1 cellular context compared by ENCODE assay signal in genomic region chr11:111707691-111708067, GRCh38.
TF ChIP-seq lines count a peak whose summit lies in the region.

No MANE protein-coding gene starts in this region.

TF ChIP-seq in HepG2, 621 proteins besides CTCF, POLR2A, EP300 and RAD21:
- no peak for TF ChIP-seq ZZZ3 (CRISPR knock-in tag; IDR thresholded peaks at IDR 0.05; ENCODE audit: borderline replicate concordance)
- TF ChIP-seq ZNF7 (CRISPR knock-in tag; IDR thresholded peaks at IDR 0.05), result no peak
